ENCODE assay signal across 2 cellular contexts in genomic region chr5:90575712-90576111, GRCh38.
TF ChIP-seq lines count a peak whose summit lies in the region.

No MANE protein-coding gene starts in this region.

TF ChIP-seq in WTC11, 78 proteins besides CTCF, POLR2A, EP300 and RAD21:
- TF ChIP-seq, protein P1, sequence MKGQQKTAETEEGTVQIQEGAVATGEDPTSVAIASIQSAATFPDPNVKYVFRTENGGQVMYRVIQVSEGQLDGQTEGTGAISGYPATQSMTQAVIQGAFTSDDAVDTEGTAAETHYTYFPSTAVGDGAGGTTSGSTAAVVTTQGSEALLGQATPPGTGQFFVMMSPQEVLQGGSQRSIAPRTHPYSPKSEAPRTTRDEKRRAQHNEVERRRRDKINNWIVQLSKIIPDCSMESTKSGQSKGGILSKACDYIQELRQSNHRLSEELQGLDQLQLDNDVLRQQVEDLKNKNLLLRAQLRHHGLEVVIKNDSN (CRISPR knock-in tag; IDR thresholded peaks at IDR 0.05), result no peak
- no peak for TF ChIP-seq SOX15 (CRISPR knock-in tag; IDR thresholded peaks at IDR 0.05)
- no peak for TF ChIP-seq CREB1 (CRISPR knock-in tag; IDR thresholded peaks at IDR 0.05)
- TF ChIP-seq MLX (CRISPR knock-in tag; IDR thresholded peaks at IDR 0.05), result no peak
- no peak for TF ChIP-seq JAZF1 (CRISPR knock-in tag; IDR thresholded peaks at IDR 0.05)
- TF ChIP-seq, protein P2, sequence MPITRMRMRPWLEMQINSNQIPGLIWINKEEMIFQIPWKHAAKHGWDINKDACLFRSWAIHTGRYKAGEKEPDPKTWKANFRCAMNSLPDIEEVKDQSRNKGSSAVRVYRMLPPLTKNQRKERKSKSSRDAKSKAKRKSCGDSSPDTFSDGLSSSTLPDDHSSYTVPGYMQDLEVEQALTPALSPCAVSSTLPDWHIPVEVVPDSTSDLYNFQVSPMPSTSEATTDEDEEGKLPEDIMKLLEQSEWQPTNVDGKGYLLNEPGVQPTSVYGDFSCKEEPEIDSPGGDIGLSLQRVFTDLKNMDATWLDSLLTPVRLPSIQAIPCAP (CRISPR knock-in tag; IDR thresholded peaks at IDR 0.05), result no peak
- no peak for TF ChIP-seq ZNF396 (CRISPR knock-in tag; IDR thresholded peaks at IDR 0.05; ENCODE audit: borderline replicate concordance)
- TF ChIP-seq ZNF219 (CRISPR knock-in tag; IDR thresholded peaks at IDR 0.05; ENCODE audit: borderline replicate concordance), result no peak
- TF ChIP-seq RELA (CRISPR knock-in tag; IDR thresholded peaks at IDR 0.05; ENCODE audit: borderline replicate concordance), result no peak
- no peak for TF ChIP-seq GABPB1 (CRISPR knock-in tag; IDR thresholded peaks at IDR 0.05)
- no peak for TF ChIP-seq IRF2 (CRISPR knock-in tag; IDR thresholded peaks at IDR 0.05; ENCODE audit: borderline replicate concordance, low read depth)
- no peak for TF ChIP-seq PRRX2 (CRISPR knock-in tag; IDR thresholded peaks at IDR 0.05)
- no peak for TF ChIP-seq ZNF317 (CRISPR knock-in tag; IDR thresholded peaks at IDR 0.05; ENCODE audit: borderline replicate concordance, low read depth)
- TF ChIP-seq, protein P3, sequence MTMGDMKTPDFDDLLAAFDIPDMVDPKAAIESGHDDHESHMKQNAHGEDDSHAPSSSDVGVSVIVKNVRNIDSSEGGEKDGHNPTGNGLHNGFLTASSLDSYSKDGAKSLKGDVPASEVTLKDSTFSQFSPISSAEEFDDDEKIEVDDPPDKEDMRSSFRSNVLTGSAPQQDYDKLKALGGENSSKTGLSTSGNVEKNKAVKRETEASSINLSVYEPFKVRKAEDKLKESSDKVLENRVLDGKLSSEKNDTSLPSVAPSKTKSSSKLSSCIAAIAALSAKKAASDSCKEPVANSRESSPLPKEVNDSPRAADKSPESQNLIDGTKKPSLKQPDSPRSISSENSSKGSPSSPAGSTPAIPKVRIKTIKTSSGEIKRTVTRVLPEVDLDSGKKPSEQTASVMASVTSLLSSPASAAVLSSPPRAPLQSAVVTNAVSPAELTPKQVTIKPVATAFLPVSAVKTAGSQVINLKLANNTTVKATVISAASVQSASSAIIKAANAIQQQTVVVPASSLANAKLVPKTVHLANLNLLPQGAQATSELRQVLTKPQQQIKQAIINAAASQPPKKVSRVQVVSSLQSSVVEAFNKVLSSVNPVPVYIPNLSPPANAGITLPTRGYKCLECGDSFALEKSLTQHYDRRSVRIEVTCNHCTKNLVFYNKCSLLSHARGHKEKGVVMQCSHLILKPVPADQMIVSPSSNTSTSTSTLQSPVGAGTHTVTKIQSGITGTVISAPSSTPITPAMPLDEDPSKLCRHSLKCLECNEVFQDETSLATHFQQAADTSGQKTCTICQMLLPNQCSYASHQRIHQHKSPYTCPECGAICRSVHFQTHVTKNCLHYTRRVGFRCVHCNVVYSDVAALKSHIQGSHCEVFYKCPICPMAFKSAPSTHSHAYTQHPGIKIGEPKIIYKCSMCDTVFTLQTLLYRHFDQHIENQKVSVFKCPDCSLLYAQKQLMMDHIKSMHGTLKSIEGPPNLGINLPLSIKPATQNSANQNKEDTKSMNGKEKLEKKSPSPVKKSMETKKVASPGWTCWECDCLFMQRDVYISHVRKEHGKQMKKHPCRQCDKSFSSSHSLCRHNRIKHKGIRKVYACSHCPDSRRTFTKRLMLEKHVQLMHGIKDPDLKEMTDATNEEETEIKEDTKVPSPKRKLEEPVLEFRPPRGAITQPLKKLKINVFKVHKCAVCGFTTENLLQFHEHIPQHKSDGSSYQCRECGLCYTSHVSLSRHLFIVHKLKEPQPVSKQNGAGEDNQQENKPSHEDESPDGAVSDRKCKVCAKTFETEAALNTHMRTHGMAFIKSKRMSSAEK (CRISPR knock-in tag; IDR thresholded peaks at IDR 0.05; ENCODE audit: borderline replicate concordance), result no peak
- TF ChIP-seq HMGXB4 (CRISPR knock-in tag; IDR thresholded peaks at IDR 0.05), result no peak
- no peak for TF ChIP-seq OVOL2 (CRISPR knock-in tag; IDR thresholded peaks at IDR 0.05; ENCODE audit: borderline replicate concordance)
- no peak for TF ChIP-seq ZNF671 (CRISPR knock-in tag; IDR thresholded peaks at IDR 0.05)
- TF ChIP-seq E2F5 (CRISPR knock-in tag; IDR thresholded peaks at IDR 0.05), result no peak
- no peak for TF ChIP-seq ELF4 (CRISPR knock-in tag; IDR thresholded peaks at IDR 0.05; ENCODE audit: low read depth)
- TF ChIP-seq JUN (CRISPR knock-in tag; IDR thresholded peaks at IDR 0.05), result no peak

TF ChIP-seq in H1, 55 proteins besides CTCF, POLR2A, EP300 and RAD21:
- TF ChIP-seq TEAD4 (IDR thresholded peaks at IDR 0.05; ENCODE audit: low read depth, low read length) (no peak), SP4 (IDR thresholded peaks at IDR 0.05; ENCODE audit: low read length) (no peak), NANOG (IDR thresholded peaks at IDR 0.05; ENCODE audit: insufficient read depth, low read depth, low read length, poor library complexity, severe bottlenecking) (no peak), FOSL1 (IDR thresholded peaks at IDR 0.05; ENCODE audit: insufficient read depth, low read depth, low read length) (no peak), TAF7 (optimal IDR thresholded peaks at IDR 0.05; ENCODE audit: borderline replicate concordance, low read depth, low read length) (no peak), SUZ12 (IDR thresholded peaks at IDR 0.05; ENCODE audit: low read length) (no peak), ZNF274 (IDR thresholded peaks at IDR 0.05; ENCODE audit: borderline replicate concordance, extremely low read depth, low read length) (no peak), TBP (IDR thresholded peaks at IDR 0.05; ENCODE audit: low read depth, low read length) (no peak)
